ENCODE assay signal across 10 cellular contexts in the genomic region with DNA sequence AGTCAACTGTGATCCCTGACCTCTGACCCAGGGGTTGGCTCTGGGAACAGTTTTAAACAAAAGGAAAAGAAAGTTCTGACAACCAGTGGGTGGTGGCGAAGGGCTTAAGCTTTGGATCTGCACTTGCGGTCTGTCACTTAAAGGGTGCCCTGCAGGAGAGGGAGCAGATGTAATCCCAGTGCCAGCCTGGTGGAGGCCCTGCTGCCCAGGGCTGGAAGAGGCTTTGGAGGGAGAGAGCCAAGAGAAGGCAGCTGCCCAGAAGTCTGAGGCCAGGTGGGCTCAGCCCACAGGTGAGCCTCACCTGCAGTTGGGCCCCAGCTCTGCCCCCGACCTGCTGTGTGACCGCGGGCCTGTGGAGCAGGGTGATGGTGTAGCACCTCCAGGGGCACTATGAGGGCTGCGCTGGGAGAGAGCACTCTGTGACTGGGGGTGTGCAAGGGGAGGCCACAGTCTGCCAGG. TPM values are rescaled to one million over a fixed set of nuclear protein-coding genes. Genes with fewer than 3 reads are reported as not detected.
DNase-seq lines count a peak whose midpoint lies in the region; TF ChIP-seq lines count a peak whose summit lies in the region.
"Had no signal": no experiment of that assay in that cellular context is flagged by ENCODE, and none has a peak within 500 bp of the region (broad histone marks: within the 10 kb centered on the region; RNA-seq: fewer than 3 reads in every experiment).

No MANE protein-coding gene starts in this region.

- peak; percentile 13 for TF ChIP-seq CTCF in GM10266 (IDR thresholded peaks at IDR 0.05; ENCODE audit: control insufficient read depth, insufficient read depth, low read depth, missing control alignments)
- 0 out of 2 replicates have a peak, but pooled peaks have one; percentile 21 for TF ChIP-seq CTCF in OCI-LY7 (conservative IDR thresholded peaks at IDR 0.05; ENCODE audit: low read length)
- TF ChIP-seq CTCF in fibroblast of lung (conservative IDR thresholded peaks at IDR 0.05 in 1 of 2, IDR thresholded peaks at IDR 0.05 in 1 of 2; ENCODE audit: low read depth in 1 of 2, low read length in 2 of 2), result no peak
- peak; percentile 17 for TF ChIP-seq CTCF in neutrophil (IDR thresholded peaks at IDR 0.05)

- H4K20me1 ChIP-seq in OCI-LY7 (ENCODE audit: insufficient read depth, low read length), result 0 out of 2 replicates have a peak, but pooled peaks cover 6% of the 10 kb centered on the region
- H4K20me1 ChIP-seq in fibroblast of lung (ENCODE audit: control insufficient read depth, extremely low read depth, insufficient read depth, low read length), result no peaks in the 10 kb centered on the region

- CTCF ChIA-PET in OCI-LY7 (lab: Charles Lee; ENCODE audit: unreplicated experiment), result no interaction called here

- H3K9ac ChIP-seq in fibroblast of lung (ENCODE audit: insufficient read depth, low read length), result no peak overlapping the region

- DNase-seq in GM10266 (ENCODE audit: extremely low spot score), result no peak
- no peak for DNase-seq in OCI-LY7 (ENCODE audit: low spot score)
- DNase-seq in fibroblast of lung (ENCODE audit: low read depth in 2 of 2), result no peak
- no peak for DNase-seq in hippocampal formation (lab: John Stamatoyannopoulos, UW)
- no peak for DNase-seq in GOT3 (lab: John Stamatoyannopoulos, UW)
- no peak for DNase-seq in NCI-H524 treated with DMSO at 0.1 percent for 48 hours (lab: John Stamatoyannopoulos, UW)
- no peak for DNase-seq in OCI-M1 (lab: John Stamatoyannopoulos, UW)
- DNase-seq: stomach had no signal

- H3K36me3 ChIP-seq in OCI-LY7 (ENCODE audit: insufficient read depth, low read length), result peaks cover 27% of the 10 kb centered on the region; the same call in 1 of the 2 replicates
- peaks cover 8% of the 10 kb centered on the region for H3K36me3 ChIP-seq in fibroblast of lung (ENCODE audit: control insufficient read depth, insufficient read depth, low read length)
- peaks cover 22% of the 10 kb centered on the region for H3K36me3 ChIP-seq in neutrophil

- no peaks in the 10 kb centered on the region for H3K9me3 ChIP-seq in OCI-LY7 (ENCODE audit: low read length)
- no peaks in the 10 kb centered on the region for H3K9me3 ChIP-seq in fibroblast of lung (ENCODE audit: control insufficient read depth, insufficient read depth, low read depth, low read length)
- H3K9me3 ChIP-seq in neutrophil, result no peaks in the 10 kb centered on the region
- H3K9me3 ChIP-seq: stomach had no signal

- no peaks in the 10 kb centered on the region for H3K27me3 ChIP-seq in fibroblast of lung (ENCODE audit: control insufficient read depth, insufficient read depth, low read length)
- H3K27me3 ChIP-seq in neutrophil, result no peaks in the 10 kb centered on the region
- H3K27me3 ChIP-seq: stomach had no signal

- H3K9me2 ChIP-seq in OCI-LY7 (ENCODE audit: insufficient read depth, low read length), result no peaks in the 10 kb centered on the region

- no peak overlapping the region for H3K4me2 ChIP-seq in OCI-LY7 (ENCODE audit: low read length)
- no peak overlapping the region for H3K4me2 ChIP-seq in fibroblast of lung (ENCODE audit: extremely low read depth, insufficient read depth, low read length)

- H3K4me1 ChIP-seq in OCI-LY7 (ENCODE audit: insufficient read depth, low read length, poor library complexity, severe bottlenecking) (peaks cover 19% of the 10 kb centered on the region), fibroblast of lung (ENCODE audit: control insufficient read depth, extremely low read depth, insufficient read depth, low read length) (peaks cover 14% of the 10 kb centered on the region), neutrophil (ENCODE audit: control insufficient read depth in 1 of 2, insufficient read depth in 1 of 2, low read depth in 1 of 2, low read length in 1 of 2) (peaks cover 47 to 51% of the 10 kb centered on the region in 2 experiments)

- POLR2A ChIA-PET in OCI-LY7 (lab: Charles Lee), result no interaction called here

- H3K4me3 ChIP-seq in OCI-LY7 (ENCODE audit: low read depth, low read length, poor library complexity, severe bottlenecking) (no peak overlapping the region), fibroblast of lung (replicated peaks in 1 of 4; ENCODE audit: control extremely low read depth in 1 of 4, insufficient read depth in 1 of 4, low read depth in 3 of 4, low read length in 4 of 4) (no peak overlapping the region), neutrophil (ENCODE audit: low read depth in 1 of 2, low read length in 1 of 2) (no peak overlapping the region)
- H3K4me3 ChIP-seq: skin epidermis, stomach had no signal

- H2AFZ ChIP-seq in OCI-LY7 (ENCODE audit: low read length), result no peak overlapping the region
- no peak overlapping the region for H2AFZ ChIP-seq in fibroblast of lung (ENCODE audit: low read length)

- no TSS peak for BruUV-seq in OCI-LY7 (replicated peaks; lab: Mats Ljungman, UMichigan)

- peaks cover 4% of the 10 kb centered on the region; the same call in 1 of the 2 replicates for H3K79me2 ChIP-seq in OCI-LY7 (ENCODE audit: insufficient read depth, low read depth, low read length)
- peaks cover 91% of the 10 kb centered on the region for H3K79me2 ChIP-seq in fibroblast of lung (ENCODE audit: control insufficient read depth, insufficient read depth, low read length)

- no peak overlapping the region for H3K27ac ChIP-seq in OCI-LY7 (ENCODE audit: low read depth, low read length, poor library complexity, severe bottlenecking)
- H3K27ac ChIP-seq in fibroblast of lung (ENCODE audit: insufficient read depth, low read length), result peak overlapping the region; percentile 28
- peak overlapping the region; percentile 95 for H3K27ac ChIP-seq in neutrophil

- intact Hi-C loops in OCI-LY7 (cut with micrococcal nuclease; ENCODE audit: unreplicated experiment), result no loop called here

RNA-seq across cellular contexts. Expression of a gene that starts 19.1 kb away (rescaled TPM):
- total RNA-seq in OCI-LY7 (2014; rRNA removed; shearing (Covaris generic)), result 16.3 and 25.8 TPM in 2 replicates
- total RNA-seq in OCI-LY7 (2022) (45.9 and 51.3 TPM in 2 replicates), fibroblast of lung (7.4 and 18.0 TPM in 2 replicates)
- 29.2 and 32.0 TPM in 2 replicates for polyA plus RNA-seq in fibroblast of lung
- polyA plus RNA-seq in fibroblast of lung (2012), result 21.3 and 28.0 TPM in 2 replicates
- 52.3 and 55.9 TPM in 2 replicates for polyA minus RNA-seq in fibroblast of lung (ENCODE audit: low replicate concordance)

RNA-seq across cellular contexts. Expression of a gene that starts 55.9 kb away (rescaled TPM):
- 0.70 and 0.73 TPM in 2 replicates for total RNA-seq in OCI-LY7 (2014; rRNA removed; shearing (Covaris generic))
- 2.7 TPM in 2 replicates for total RNA-seq in OCI-LY7 (2022)
- total RNA-seq in fibroblast of lung, result 3.8 and 4.1 TPM in 2 replicates
- 2.6 and 3.4 TPM in 2 replicates for polyA plus RNA-seq in fibroblast of lung
- 3.9 and 7.2 TPM in 2 replicates for polyA plus RNA-seq in fibroblast of lung (2012)
- 3.1 and 3.4 TPM in 2 replicates for polyA minus RNA-seq in fibroblast of lung (ENCODE audit: low replicate concordance)

Comparison
In these comparisons a context has a peak if more than half of its experiments do, and no peak if none do; other contexts are left out.
1. CTCF ChIP-seq: peak in GM10266 (single experiment), OCI-LY7 (single experiment) and neutrophil (single experiment); none in fibroblast of lung (0 of 2).